Comparison of ENCODE assay signal across 16 cellular contexts in genomic region chr11:107259826-107260225, GRCh38.
"Had no signal": no experiment of that assay in that cellular context is flagged by ENCODE, and none has a peak within 500 bp of the region (broad histone marks: within the 10 kb centered on the region; RNA-seq: fewer than 3 reads in every experiment).

No MANE protein-coding gene starts in this region.

- H3K36me3 Mint-ChIP-seq: type B pancreatic cell had no signal

- H3K27me3 ChIP-seq: adrenal gland, esophagus squamous epithelium, ovary had no signal

- H3K27ac Mint-ChIP-seq: activated CD8-positive, alpha-beta T cell treated with anti-CD3 and anti-CD28 coated beads for 36 hours; stimulated activated naive CD8-positive, alpha-beta T cell treated with anti-CD3 and anti-CD28 coated beads, Interleukin-15, amount 100 ng/mL, for 72 hours; type B pancreatic cell had no signal

- H3K27ac ChIP-seq: adrenal gland, esophagus squamous epithelium, ovary, WERI-Rb-1 had no signal

- ATAC-seq: activated CD8-positive, alpha-beta T cell treated with anti-CD3 and anti-CD28 coated beads for 36 hours; activated T-cell treated with anti-CD3 and anti-CD28 coated beads, Interleukin-2, amount 50 U/mL, for 4 hours; stimulated activated naive CD8-positive, alpha-beta T cell treated with anti-CD3 and anti-CD28 coated beads, Interleukin-15, amount 100 ng/mL, for 72 hours had no signal

- H3K4me1 ChIP-seq: adrenal gland, esophagus squamous epithelium had no signal

- H3K4me1 Mint-ChIP-seq: neural crest cell; stimulated activated naive CD8-positive, alpha-beta T cell treated with anti-CD3 and anti-CD28 coated beads, Interleukin-15, amount 100 ng/mL, for 72 hours had no signal

- DNase-seq: activated CD4-positive, alpha-beta T cell treated with anti-CD3 and anti-CD28 coated beads for 4 hours; activated CD8-positive, alpha-beta T cell treated with anti-CD3 and anti-CD28 coated beads for 36 hours; activated effector memory CD4-positive, alpha-beta T cell treated with Interleukin-2 at 50 U/mL for 16 hours; activated naive CD4-positive, alpha-beta T cell treated with anti-CD3 and anti-CD28 coated beads, Interleukin-2, amount 50 U/mL, for 16 hours; activated T-cell treated with anti-CD3 and anti-CD28 coated beads, Interleukin-2, amount 50 U/mL, for 4 hours; central memory CD4-positive, alpha-beta T cell; cortex of kidney; effector CD4-positive, alpha-beta T cell; esophagus squamous epithelium; ovary; stimulated activated CD4-positive, alpha-beta T cell treated with anti-CD3 and anti-CD28 coated beads, Interleukin-1b, Interleukin-23, amount 100 ng/mL, for 48 hours; stimulated activated naive CD8-positive, alpha-beta T cell treated with anti-CD3 and anti-CD28 coated beads, Interleukin-15, amount 100 ng/mL, for 72 hours; WERI-Rb-1 had no signal

- H3K9me3 ChIP-seq: adrenal gland, esophagus squamous epithelium, ovary had no signal

- H3K9me3 Mint-ChIP-seq: activated CD8-positive, alpha-beta T cell treated with anti-CD3 and anti-CD28 coated beads for 36 hours; activated T-cell treated with anti-CD3 and anti-CD28 coated beads, Interleukin-2, amount 50 U/mL, for 4 hours; neural crest cell; stimulated activated naive CD8-positive, alpha-beta T cell treated with anti-CD3 and anti-CD28 coated beads, Interleukin-15, amount 100 ng/mL, for 72 hours; type B pancreatic cell had no signal

- H3K4me3 ChIP-seq: adrenal gland, esophagus squamous epithelium, ovary had no signal

- H3K4me3 Mint-ChIP-seq: activated CD8-positive, alpha-beta T cell treated with anti-CD3 and anti-CD28 coated beads for 36 hours; activated T-cell treated with anti-CD3 and anti-CD28 coated beads, Interleukin-2, amount 50 U/mL, for 4 hours; neural crest cell; stimulated activated naive CD8-positive, alpha-beta T cell treated with anti-CD3 and anti-CD28 coated beads, Interleukin-15, amount 100 ng/mL, for 72 hours; type B pancreatic cell had no signal

- H3K36me3 ChIP-seq: adrenal gland, esophagus squamous epithelium, ovary, WERI-Rb-1 had no signal
